31 cellular contexts compared by ENCODE assay signal in the genomic region with DNA sequence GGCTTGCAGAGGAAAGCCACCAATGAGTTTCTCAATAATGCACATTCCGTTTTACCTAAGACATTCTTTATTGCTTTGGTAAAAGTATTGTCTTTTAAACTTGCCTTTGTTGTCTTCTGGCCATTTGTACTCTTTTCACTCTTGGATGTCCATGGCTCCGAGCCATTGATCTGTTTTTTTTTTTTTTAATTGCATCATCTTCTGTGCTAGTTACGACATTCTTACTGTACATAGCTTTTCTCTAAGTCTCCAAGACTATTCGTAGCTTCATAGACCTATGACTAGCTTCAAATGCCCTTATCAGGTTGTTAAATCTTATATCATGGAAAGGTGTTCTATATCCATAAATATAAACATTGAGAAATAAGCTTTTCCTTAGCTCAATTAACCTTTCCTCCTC.
"Had no signal": no experiment of that assay in that cellular context is flagged by ENCODE, and none has a peak within 500 bp of the region (broad histone marks: within the 10 kb centered on the region; RNA-seq: fewer than 3 reads in every experiment).

No MANE protein-coding gene starts in this region.

- H3K4me1 Mint-ChIP-seq: activated B cell treated with CpG ODN at 0.5 μM for 24 hours; activated naive CD4-positive, alpha-beta T cell treated with anti-CD3 and anti-CD28 coated beads, Interleukin-2, amount 50 U/mL, for 24 hours; activated naive CD8-positive, alpha-beta T cell treated with anti-CD3 and anti-CD28 coated beads for 36 hours; activated naive CD8-positive, alpha-beta T cell treated with anti-CD3 and anti-CD28 coated beads, Interleukin-2, amount 50 U/mL, for 24 hours; brain; central memory CD8-positive, alpha-beta T cell; T-helper 17 cell had no signal

- H3K9me3 Mint-ChIP-seq: activated CD8-positive, alpha-beta T cell treated with anti-CD3 and anti-CD28 coated beads for 36 hours; activated naive CD8-positive, alpha-beta T cell treated with anti-CD3 and anti-CD28 coated beads for 36 hours had no signal

- H3K27ac Mint-ChIP-seq: activated B cell treated with CpG ODN at 0.5 μM for 24 hours; activated CD8-positive, alpha-beta T cell treated with anti-CD3 and anti-CD28 coated beads for 36 hours; activated naive CD4-positive, alpha-beta T cell treated with anti-CD3 and anti-CD28 coated beads for 36 hours; activated naive CD4-positive, alpha-beta T cell treated with anti-CD3 and anti-CD28 coated beads, Interleukin-2, amount 50 U/mL, for 24 hours; activated naive CD8-positive, alpha-beta T cell treated with anti-CD3 and anti-CD28 coated beads for 36 hours; activated naive CD8-positive, alpha-beta T cell treated with anti-CD3 and anti-CD28 coated beads, Interleukin-2, amount 50 U/mL, for 24 hours; activated T-helper 1 cell treated with anti-CD3 and anti-CD28 coated beads, Interleukin-12 subunit alpha, Interleukin-12 subunit beta, Interleukin-2, Interleukin-4 antibody, amounts not matched to agents 30 ng/mL and 10 ng/mL and 1 ng/mL, durations not matched to agents 14 hours and 24 hours and 36 hours; activated T-helper 2 cell treated with anti-CD3 and anti-CD28 coated beads, Interferon-gamma antibody, Interleukin-2, Interleukin-4, amounts not matched to agents 10 μg/mL and 5 μg/mL and 100 μg/mL, durations not matched to agents 14 hours and 24 hours and 36 hours; brain; effector memory CD8-positive, alpha-beta T cell; T-helper 17 cell; T-helper 2 cell treated with Interferon-gamma antibody and Interleukin-4, amounts not matched to agents 5 μg/mL and 100 μg/mL, for 36 hours had no signal

- H3K36me3 ChIP-seq: adrenal gland, ascending aorta, esophagus squamous epithelium, WERI-Rb-1 had no signal

- DNase-seq: activated B cell treated with CpG ODN at 0.5 μM for 24 hours; activated CD4-positive, alpha-beta T cell treated with anti-CD3 and anti-CD28 coated beads for 48 hours; activated CD4-positive, alpha-beta T cell treated with anti-CD3 and anti-CD28 coated beads, Interleukin-2, amount 50 U/mL, for 1 hour; activated CD4-positive, alpha-beta T cell treated with anti-CD3 and anti-CD28 coated beads, Interleukin-2, amount 50 U/mL, for 48 hours; activated CD8-positive, alpha-beta memory T cell treated with anti-CD3 and anti-CD28 coated beads for 24 hours; activated CD8-positive, alpha-beta T cell treated with anti-CD3 and anti-CD28 coated beads for 36 hours; activated effector memory CD4-positive, alpha-beta T cell treated with anti-CD3 and anti-CD28 coated beads, Interleukin-2, amount 50 U/mL, for 16 hours; activated naive CD4-positive, alpha-beta T cell treated with anti-CD3 and anti-CD28 coated beads for 36 hours; activated naive CD8-positive, alpha-beta T cell treated with anti-CD3 and anti-CD28 coated beads for 36 hours; activated naive CD8-positive, alpha-beta T cell treated with anti-CD3 and anti-CD28 coated beads, Interleukin-2, amount 50 U/mL, for 24 hours; activated T-cell treated with anti-CD3 and anti-CD28 coated beads, Interleukin-2, amount 50 U/mL, for 4 hours; adrenal gland; cortex of kidney; dermis blood vessel endothelial cell; effector CD4-positive, alpha-beta T cell; effector memory CD8-positive, alpha-beta T cell; erythroblast; esophagus squamous epithelium; foreskin fibroblast; head of caudate nucleus; T-helper 1 cell; T-helper 17 cell; T1000; WERI-Rb-1 had no signal

- H3K4me1 ChIP-seq: adrenal gland, ascending aorta, esophagus squamous epithelium had no signal

- H3K4me3 Mint-ChIP-seq: activated B cell treated with CpG ODN at 0.5 μM for 24 hours; activated CD8-positive, alpha-beta T cell treated with anti-CD3 and anti-CD28 coated beads for 36 hours; activated naive CD4-positive, alpha-beta T cell treated with anti-CD3 and anti-CD28 coated beads for 36 hours; activated naive CD4-positive, alpha-beta T cell treated with anti-CD3 and anti-CD28 coated beads, Interleukin-2, amount 50 U/mL, for 24 hours; activated naive CD8-positive, alpha-beta T cell treated with anti-CD3 and anti-CD28 coated beads for 36 hours; activated naive CD8-positive, alpha-beta T cell treated with anti-CD3 and anti-CD28 coated beads, Interleukin-2, amount 50 U/mL, for 24 hours; activated T-cell treated with anti-CD3 and anti-CD28 coated beads, Interleukin-2, amount 50 U/mL, for 4 hours; activated T-helper 1 cell treated with anti-CD3 and anti-CD28 coated beads, Interleukin-12 subunit alpha, Interleukin-12 subunit beta, Interleukin-2, Interleukin-4 antibody, amounts not matched to agents 30 ng/mL and 10 ng/mL and 1 ng/mL, durations not matched to agents 14 hours and 24 hours and 36 hours; brain; central memory CD8-positive, alpha-beta T cell; effector memory CD8-positive, alpha-beta T cell; T-helper 17 cell; T-helper 2 cell treated with Interferon-gamma antibody and Interleukin-4, amounts not matched to agents 5 μg/mL and 100 μg/mL, for 36 hours had no signal

- H3K27ac ChIP-seq: adrenal gland, ascending aorta, esophagus squamous epithelium, WERI-Rb-1 had no signal

- H3K9me3 ChIP-seq: adrenal gland, ascending aorta, esophagus squamous epithelium had no signal

- H3K27me3 ChIP-seq: adrenal gland, ascending aorta, esophagus squamous epithelium had no signal

- H3K27me3 Mint-ChIP-seq: activated B cell treated with CpG ODN at 0.5 μM for 24 hours; activated CD8-positive, alpha-beta T cell treated with anti-CD3 and anti-CD28 coated beads for 36 hours; activated naive CD4-positive, alpha-beta T cell treated with anti-CD3 and anti-CD28 coated beads, Interleukin-2, amount 50 U/mL, for 24 hours; activated naive CD8-positive, alpha-beta T cell treated with anti-CD3 and anti-CD28 coated beads for 36 hours; activated naive CD8-positive, alpha-beta T cell treated with anti-CD3 and anti-CD28 coated beads, Interleukin-2, amount 50 U/mL, for 24 hours; brain; central memory CD8-positive, alpha-beta T cell; effector memory CD8-positive, alpha-beta T cell; T-helper 17 cell had no signal

- H3K36me3 Mint-ChIP-seq: activated naive CD4-positive, alpha-beta T cell treated with anti-CD3 and anti-CD28 coated beads, Interleukin-2, amount 50 U/mL, for 24 hours; activated naive CD8-positive, alpha-beta T cell treated with anti-CD3 and anti-CD28 coated beads for 36 hours; brain had no signal

- H3K4me3 ChIP-seq: adrenal gland, ascending aorta, esophagus squamous epithelium had no signal
